In genomic region chr3:16884084-16884747, GRCh38 we compare ENCODE assay signal across 8 cellular contexts. TPM values are rescaled to one million over a fixed set of nuclear protein-coding genes. Genes with fewer than 3 reads are reported as not detected.
DNase-seq lines count a peak whose midpoint lies in the region; ATAC-seq lines count a peak whose summit lies in the region.

No MANE protein-coding gene starts in this region.

- DNase-seq in NCI-H748 (lab: John Stamatoyannopoulos, UW; ENCODE audit: unreplicated experiment) (peak; percentile 28), NCI-H748 treated with DMSO at 0.1 percent for 48 hours (lab: John Stamatoyannopoulos, UW) (no peak), SK-N-MC (ENCODE audit: low read depth, low spot score) (no peak), adipocyte (ENCODE audit: low read depth) (peak; percentile 57), hepatic stellate cell (ENCODE audit: low spot score) (peak; percentile 75), middle frontal gyrus (ENCODE audit: extremely low spot score, low spot score) (no peak)

- H3K4me1 ChIP-seq in adipocyte (ENCODE audit: control insufficient read depth, insufficient read depth, low read length) (peaks cover 62% of the 10 kb centered on the region), skeletal muscle satellite cell (ENCODE audit: control insufficient read depth, insufficient read depth, low read length) (peaks cover 6% of the 10 kb centered on the region)

- no peak overlapping the region for H3K27ac ChIP-seq in SK-N-MC

- no peak overlapping the region for H3K9ac ChIP-seq in SK-N-MC (ENCODE audit: insufficient read length)
- H3K9ac ChIP-seq in adipocyte (ENCODE audit: low read length), result peak overlapping the region; percentile 89
- peak overlapping the region; percentile 70 for H3K9ac ChIP-seq in skeletal muscle satellite cell (ENCODE audit: low read depth, low read length)

- H3K27me3 ChIP-seq in adipocyte (replicated peaks; ENCODE audit: control insufficient read depth, insufficient read depth, low read length) (no peaks in the 10 kb centered on the region), skeletal muscle satellite cell (ENCODE audit: control insufficient read depth, insufficient read depth, low read length) (peaks cover 17% of the 10 kb centered on the region)

- H3K36me3 ChIP-seq in SK-N-MC (ENCODE audit: insufficient read depth, low read length) (no peaks in the 10 kb centered on the region), adipocyte (ENCODE audit: control insufficient read depth, insufficient read depth, low read length, severe bottlenecking) (no peaks in the 10 kb centered on the region), skeletal muscle satellite cell (ENCODE audit: insufficient read depth, low read length) (no peaks in the 10 kb centered on the region)

- H3K4me3 ChIP-seq in SK-N-MC, result peak overlapping the region; percentile 59
- peak overlapping the region; percentile 96 for H3K4me3 ChIP-seq in adipocyte (ENCODE audit: low read length)
- peak overlapping the region; percentile 85 for H3K4me3 ChIP-seq in skeletal muscle satellite cell (ENCODE audit: low read length)

- peak overlapping the region; percentile 99 for H3K4me2 ChIP-seq in skeletal muscle satellite cell (ENCODE audit: low read length)

- peak; percentile 37 for ATAC-seq in HG03064 (IDR thresholded peaks at IDR 0.05; ENCODE audit: low read depth, unreplicated experiment)

- H3K9me3 ChIP-seq in SK-N-MC (ENCODE audit: low read depth, low read length), result no peaks in the 10 kb centered on the region
- no peaks in the 10 kb centered on the region for H3K9me3 ChIP-seq in adipocyte (ENCODE audit: control insufficient read depth, low read length)
- no peaks in the 10 kb centered on the region for H3K9me3 ChIP-seq in skeletal muscle satellite cell (replicated peaks; ENCODE audit: low read length)

RNA-seq across cellular contexts. Expression of gene PLCL2, which starts 0.5 kb away (rescaled TPM):
- 6.8 and 10.0 TPM in 2 replicates for total RNA-seq in skeletal muscle satellite cell (2012; rRNA removed)

Comparison
In these comparisons a context has a peak if more than half of its experiments do, and no peak if none do; other contexts are left out.
1. DNase-seq: peak in NCI-H748 (single experiment), adipocyte (single experiment) and hepatic stellate cell (single experiment); none in NCI-H748 treated with DMSO at 0.1 percent for 48 hours (single experiment), SK-N-MC (single experiment) and middle frontal gyrus (single experiment).
2. Peak in every context shown above with its lines, with median percentiles within 50 percentile points of each other: H3K4me3 ChIP-seq.